16 cellular contexts compared by ENCODE assay signal in genomic region chr10:86024555-86025001, GRCh38.
A peak's percentile ranks its signal among the peaks of the same experiment; 100 is the strongest.
DNase-seq lines count a peak whose midpoint lies in the region; ATAC-seq and TF ChIP-seq lines count a peak whose summit lies in the region.
"Had no signal": no experiment of that assay in that cellular context is flagged by ENCODE, and none has a peak within 500 bp of the region (broad histone marks: within the 10 kb centered on the region; RNA-seq: fewer than 3 reads in every experiment).

No MANE protein-coding gene starts in this region.

- H3K56ac ChIP-seq in mesendoderm (ENCODE audit: low read length) = peak overlapping the region; percentile 70

- H2BK15ac ChIP-seq in mesendoderm (replicated peaks; ENCODE audit: low read depth) = no peak overlapping the region

- no peak overlapping the region for H2AK5ac ChIP-seq in mesendoderm (ENCODE audit: low read length)

- TF ChIP-seq CTCF in WERI-Rb-1 (IDR thresholded peaks at IDR 0.05; ENCODE audit: low read depth, low read length) (peak; percentile 19; the same call in 1 of the 2 replicates), heart right ventricle (IDR thresholded peaks at IDR 0.05) (peak in 4 of 9 donors; percentile 23 to 42 (median 35))

- H3K23ac ChIP-seq in mesendoderm (ENCODE audit: low read length) = no peak overlapping the region

- H3K9ac ChIP-seq in BLaER1 (no peak overlapping the region), mesendoderm (ENCODE audit: low read length) (no peak overlapping the region)
- H3K9ac ChIP-seq: KMS-11 had no signal

- no peak overlapping the region for H3K4me3 ChIP-seq in BLaER1
- no peak overlapping the region for H3K4me3 ChIP-seq in WERI-Rb-1 (ENCODE audit: low read depth, low read length)
- H3K4me3 ChIP-seq in heart right ventricle = no peak overlapping the region
- no peak overlapping the region for H3K4me3 ChIP-seq in mesendoderm (ENCODE audit: low read length)
- H3K4me3 ChIP-seq: SJSA1 had no signal

- no peaks in the 10 kb centered on the region for H4K20me1 ChIP-seq in BLaER1

- H3K9me3 ChIP-seq in BLaER1 (peaks cover 11% of the 10 kb centered on the region), WERI-Rb-1 (ENCODE audit: severe bottlenecking) (peaks cover 2% of the 10 kb centered on the region), heart right ventricle (no peaks in the 10 kb centered on the region)
- H3K9me3 ChIP-seq: Caco-2, SJSA1 had no signal

- ATAC-seq in heart right ventricle (peak; percentile 46 to 84 (median 74)), GM21825 (IDR thresholded peaks at IDR 0.05; ENCODE audit: unreplicated experiment) (no peak), HG03439 (IDR thresholded peaks at IDR 0.05; ENCODE audit: unreplicated experiment) (no peak)

- no peak for DNase-seq in WERI-Rb-1
- DNase-seq in heart right ventricle = peak in 1 of 2 donors; percentile 29
- peak; percentile 76 for DNase-seq in mesendoderm
- DNase-seq in NCI-H1092 (lab: John Stamatoyannopoulos, UW) = no peak
- DNase-seq in NCI-H1694 treated with DMSO at 0.1 percent for 48 hours (lab: John Stamatoyannopoulos, UW) = no peak
- DNase-seq: Caco-2, DMS53, MM.1S, NCI-H1105 treated with DMSO at 0.1 percent for 48 hours, NCI-H187 treated with DMSO at 0.1 percent for 48 hours, NCI-H510A treated with DMSO at 0.1 percent for 48 hours had no signal

- no peak overlapping the region for H3K27ac ChIP-seq in BLaER1
- H3K27ac ChIP-seq in WERI-Rb-1 = no peak overlapping the region
- peak overlapping the region in 6 of 10 donors; percentile 17 to 81 (median 66) for H3K27ac ChIP-seq in heart right ventricle
- H3K27ac ChIP-seq in mesendoderm (ENCODE audit: low read depth, low read length) = peak overlapping the region; percentile 67
- H3K27ac ChIP-seq: KMS-11, SJSA1 had no signal

- H4K5ac ChIP-seq in mesendoderm (ENCODE audit: low read length) = no peak overlapping the region

- H2BK120ac ChIP-seq in mesendoderm (ENCODE audit: low read depth, low read length) = no peak overlapping the region

- no peaks in the 10 kb centered on the region for H3K36me3 ChIP-seq in BLaER1
- no peaks in the 10 kb centered on the region for H3K36me3 ChIP-seq in WERI-Rb-1
- H3K36me3 ChIP-seq in heart right ventricle = no peaks in the 10 kb centered on the region
- H3K36me3 ChIP-seq in mesendoderm (ENCODE audit: control insufficient read depth, insufficient read depth, low read length) = no peaks in the 10 kb centered on the region
- H3K36me3 ChIP-seq: SJSA1 had no signal

- no peaks in the 10 kb centered on the region for H3K79me2 ChIP-seq in mesendoderm (ENCODE audit: control insufficient read depth, insufficient read depth, low read length)

- H3K4me2 ChIP-seq in BLaER1 (peak overlapping the region; percentile 63), mesendoderm (ENCODE audit: low read length) (no peak overlapping the region)
- H3K4me2 ChIP-seq: KMS-11 had no signal

- intact Hi-C loops in heart right ventricle (cut with DNase I) = no loop called here

- H3K27me3 ChIP-seq in BLaER1 (no peaks in the 10 kb centered on the region), WERI-Rb-1 (ENCODE audit: insufficient read depth, low read depth, severe bottlenecking) (no peaks in the 10 kb centered on the region), heart right ventricle (no peaks in the 10 kb centered on the region), mesendoderm (ENCODE audit: insufficient read depth, low read length, poor library complexity) (no peaks in the 10 kb centered on the region)
- H3K27me3 ChIP-seq: SJSA1 had no signal

- no peaks in the 10 kb centered on the region for H3K79me1 ChIP-seq in mesendoderm (ENCODE audit: low read length)

- peaks cover 50% of the 10 kb centered on the region for H3K4me1 ChIP-seq in BLaER1
- H3K4me1 ChIP-seq in heart right ventricle = peaks cover 0 to 30% (median 7%) of the 10 kb centered on the region in 9 donors
- H3K4me1 ChIP-seq in mesendoderm (ENCODE audit: control insufficient read depth, low read depth, low read length) = peaks cover 10% of the 10 kb centered on the region
- H3K4me1 ChIP-seq: Caco-2, SJSA1 had no signal

- H2BK5ac ChIP-seq in mesendoderm (ENCODE audit: low read length) = peak overlapping the region; percentile 37

- no peak overlapping the region for H3K18ac ChIP-seq in mesendoderm (ENCODE audit: low read length)

- whole genome bisulfite sequencing in heart right ventricle, 2 donors = 30 to 46% methylated on average over 3 of the region's 3 CpGs
- WGBS in mesendoderm (ENCODE audit: extremely low coverage, insufficient coverage, low lambda C conversion rate) = no CpG with 5 or more reads among the region's 3 CpGs

- H4K8ac ChIP-seq in mesendoderm (ENCODE audit: low read depth, low read length) = no peak overlapping the region

- peak overlapping the region; percentile 75 for H3K4ac ChIP-seq in mesendoderm (ENCODE audit: low read depth, low read length)

Comparison
In these comparisons a context has a peak if more than half of its experiments do, and no peak if none do; other contexts are left out.
1. H3K27ac ChIP-seq: peak in heart right ventricle (6 of 10) and mesendoderm (single experiment); none in BLaER1 (single experiment) and WERI-Rb-1 (single experiment).
2. ATAC-seq: peak in heart right ventricle (8 of 8); none in GM21825 (single experiment) and HG03439 (single experiment).